24 cellular contexts compared by ENCODE assay signal in the genomic region with DNA sequence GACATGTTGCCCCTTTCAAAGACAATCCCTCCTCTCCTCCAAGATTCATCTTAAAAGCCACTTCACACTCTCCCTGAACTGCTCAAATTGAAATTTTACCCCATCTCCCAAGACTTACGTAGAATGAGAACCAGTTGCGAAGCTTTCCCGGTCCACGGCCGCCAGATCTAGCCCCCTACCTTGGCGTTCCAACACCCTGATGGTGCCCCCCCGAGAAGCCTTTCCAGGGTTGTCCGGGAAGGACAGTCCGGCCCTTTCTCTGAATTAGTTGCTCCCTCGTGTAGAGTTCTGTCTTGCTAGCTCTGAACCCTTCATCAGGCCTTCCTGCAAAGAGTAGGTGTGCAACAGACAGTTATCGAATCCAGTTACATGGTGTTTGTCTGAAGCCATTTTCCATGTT. TPM values are rescaled to one million over a fixed set of nuclear protein-coding genes. Genes with fewer than 3 reads are reported as not detected.
"Had no signal": no experiment of that assay in that cellular context is flagged by ENCODE, and none has a peak within 500 bp of the region (broad histone marks: within the 10 kb centered on the region; RNA-seq: fewer than 3 reads in every experiment).

No MANE protein-coding gene starts in this region.

- H3K36me3 Mint-ChIP-seq: mesothelial cell of epicardium had no signal

- H3K27ac Mint-ChIP-seq: effector memory CD8-positive, alpha-beta T cell; endodermal cell; mesothelial cell of epicardium had no signal

- ATAC-seq: effector memory CD8-positive, alpha-beta T cell; esophagus mucosa; gastrocnemius medialis; heart right ventricle; left cardiac atrium; left lung; left ventricle myocardium superior; lower lobe of right lung; mucosa of descending colon had no signal

- H3K9me3 ChIP-seq: esophagus squamous epithelium, gastrocnemius medialis, heart right ventricle, left lung, lower lobe of right lung, mucosa of descending colon had no signal

- H3K27me3 ChIP-seq: esophagus squamous epithelium, gastrocnemius medialis, heart right ventricle, left lung had no signal

- H3K36me3 ChIP-seq: esophagus squamous epithelium, gastrocnemius medialis, heart right ventricle, left lung, lower lobe of right lung had no signal

- DNase-seq: effector CD8-positive, alpha-beta T cell; effector memory CD8-positive, alpha-beta T cell; endodermal cell; erythroblast; esophagus squamous epithelium; foreskin fibroblast; foreskin melanocyte; gastrocnemius medialis; glutamatergic neuron; head of caudate nucleus; heart right ventricle; hippocampal formation; left cardiac atrium; left ventricle myocardium superior; lower lobe of right lung; mesenchymal stem cell; mucosa of descending colon had no signal

- H3K27ac ChIP-seq: coronary artery, epithelial cell of prostate, esophagus squamous epithelium, gastrocnemius medialis, heart right ventricle, left lung, lower lobe of right lung had no signal

- H3K4me3 Mint-ChIP-seq: effector memory CD8-positive, alpha-beta T cell; endodermal cell; mesothelial cell of epicardium had no signal

- H3K27me3 Mint-ChIP-seq: effector memory CD8-positive, alpha-beta T cell had no signal

- H3K4me3 ChIP-seq: coronary artery, esophagus squamous epithelium, gastrocnemius medialis, heart right ventricle, left lung, lower lobe of right lung, mucosa of descending colon had no signal

- H3K9me3 Mint-ChIP-seq: effector memory CD8-positive, alpha-beta T cell had no signal

- H3K4me1 ChIP-seq: esophagus squamous epithelium, gastrocnemius medialis, lower lobe of right lung had no signal

- H3K4me1 Mint-ChIP-seq: endodermal cell, mesothelial cell of epicardium had no signal

RNA-seq across cellular contexts. Expression of a gene that starts 60.0 kb away (rescaled TPM):
- total RNA-seq: glomerular endothelial cell, left ventricle myocardium superior, myocyte had no signal
